ENCODE assay signal across 7 cellular contexts in the genomic region with DNA sequence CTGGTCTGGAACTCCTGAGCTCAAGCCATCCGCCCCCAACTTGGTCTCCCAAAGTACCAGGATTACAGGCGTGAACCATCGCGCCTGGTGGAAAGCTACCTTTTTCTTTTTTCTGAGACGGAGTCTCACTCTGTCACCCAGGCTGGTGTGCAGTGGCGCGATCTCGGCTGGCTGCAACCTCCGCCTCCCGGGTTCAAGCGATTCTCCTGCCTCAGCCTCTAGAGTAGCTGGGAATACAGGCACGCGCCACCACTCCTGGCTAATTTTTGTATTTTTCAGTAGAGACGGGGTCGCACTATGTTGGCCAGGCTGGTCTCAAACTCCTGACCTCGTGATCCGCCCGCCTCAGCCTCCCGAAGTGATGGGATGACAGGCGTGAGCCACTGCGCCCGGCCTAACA. TPM values are rescaled to one million over a fixed set of nuclear protein-coding genes. Genes with fewer than 3 reads are reported as not detected.
DNase-seq lines count a peak whose midpoint lies in the region; TF ChIP-seq lines count a peak whose summit lies in the region.
"Not testable (repeated sequence)": the region's sequence is repeated elsewhere in the genome, so short reads cannot be mapped to it uniquely, and the experiment has no call there.
"Had no signal": no experiment of that assay in that cellular context is flagged by ENCODE, and none has a peak within 500 bp of the region (broad histone marks: within the 10 kb centered on the region; RNA-seq: fewer than 3 reads in every experiment).

No MANE protein-coding gene starts in this region.

- H3K27me3 Mint-ChIP-seq in activated CD4-positive, alpha-beta memory T cell treated with anti-CD3 and anti-CD28 coated beads for 36 hours, result not testable (repeated sequence)

- CTCF ChIA-PET in activated CD4-positive, alpha-beta memory T cell treated with anti-CD3 and anti-CD28 coated beads for 36 hours (lab: Charles Lee), result interaction anchor here (1.0 to 2.6 kb wide), 5 partner anchors 12 to 63 kb away, joined by 3 to 12 read pairs (median 3); no protein-coding TSS in a partner anchor

- 95% methylated on average over 22 of the region's 22 CpGs for whole genome bisulfite sequencing in suprapubic skin

- H3K4me3 ChIP-seq in HL-60 (replicated peaks; ENCODE audit: insufficient read depth, low read length) (peak overlapping the region; percentile 97), iPS-15b (ENCODE audit: low read depth, low read length) (peak overlapping the region; percentile 91), suprapubic skin (peak overlapping the region; percentile 81)

- TF ChIP-seq EP300 in suprapubic skin (IDR thresholded peaks at IDR 0.05), result not testable (repeated sequence)

- peaks cover 13% of the 10 kb centered on the region for H3K36me3 Mint-ChIP-seq in activated CD4-positive, alpha-beta memory T cell treated with anti-CD3 and anti-CD28 coated beads for 36 hours

- H3K4me1 ChIP-seq in iPS-15b (ENCODE audit: control insufficient read depth, insufficient read depth, low read length), result not testable (repeated sequence)
- H3K4me1 ChIP-seq in suprapubic skin, result peaks cover 22% of the 10 kb centered on the region

- not testable (repeated sequence) for H3K27ac Mint-ChIP-seq in activated CD4-positive, alpha-beta memory T cell treated with anti-CD3 and anti-CD28 coated beads for 36 hours

- H3K4me1 Mint-ChIP-seq in activated CD4-positive, alpha-beta memory T cell treated with anti-CD3 and anti-CD28 coated beads for 36 hours (ENCODE audit: low read depth), result peaks cover 14% of the 10 kb centered on the region

- not testable (repeated sequence) for H3K27me3 ChIP-seq in HL-60 (ENCODE audit: insufficient read depth, poor library complexity, severe bottlenecking); iPS-15b (ENCODE audit: control insufficient read depth, insufficient read depth, low read length); suprapubic skin

- POLR2A ChIA-PET in activated CD4-positive, alpha-beta memory T cell treated with anti-CD3 and anti-CD28 coated beads for 36 hours (lab: Charles Lee), result interaction anchor here (1.5 to 2.5 kb wide), 3 partner anchors 16 to 240 kb away, joined by 3 to 14 read pairs (median 12); a partner anchor contains a TSS

- H3K4me3 Mint-ChIP-seq in activated CD4-positive, alpha-beta memory T cell treated with anti-CD3 and anti-CD28 coated beads for 36 hours, result peak overlapping the region; percentile 26

- not testable (repeated sequence) for H3K9ac ChIP-seq in iPS-15b (ENCODE audit: low read depth, low read length)

- not testable (repeated sequence) for TF ChIP-seq CTCF in HL-60 (IDR thresholded peaks at IDR 0.05; ENCODE audit: insufficient read depth, low read length); suprapubic skin (IDR thresholded peaks at IDR 0.05)

- TF ChIP-seq POLR2A in suprapubic skin (IDR thresholded peaks at IDR 0.05), result not testable (repeated sequence)

- H3K9me3 ChIP-seq in iPS-15b (ENCODE audit: control insufficient read depth, insufficient read depth, low read length); suprapubic skin: not testable (repeated sequence)

- H3K27ac ChIP-seq in HL-60 (replicated peaks), result peak overlapping the region; percentile 82
- not testable (repeated sequence) for H3K27ac ChIP-seq in suprapubic skin

- not testable (repeated sequence) for DNase-seq in HL-60 (ENCODE audit: low read depth in 1 of 2, low spot score in 1 of 2); activated CD4-positive, alpha-beta memory T cell treated with anti-CD3 and anti-CD28 coated beads for 36 hours; suprapubic skin (ENCODE audit: low spot score in 2 of 2)

- intact Hi-C loops in activated CD4-positive, alpha-beta memory T cell treated with anti-CD3 and anti-CD28 coated beads for 36 hours (cut with micrococcal nuclease), result loop anchor here (2.0 kb wide), 1 partner anchor 25 kb away; a partner anchor contains a TSS

- H3K36me3 ChIP-seq in iPS-15b (ENCODE audit: control insufficient read depth, insufficient read depth, low read length) (peaks cover 28% of the 10 kb centered on the region), suprapubic skin (peaks cover 33% of the 10 kb centered on the region)

- H3K9me3 Mint-ChIP-seq in activated CD4-positive, alpha-beta memory T cell treated with anti-CD3 and anti-CD28 coated beads for 36 hours, result not testable (repeated sequence)

RNA-seq across cellular contexts. Expression of a gene that starts 1.0 kb away (rescaled TPM):
- total RNA-seq in activated CD4-positive, alpha-beta memory T cell treated with anti-CD3 and anti-CD28 coated beads for 36 hours, result 1 to 10 TPM; 6.6 to 7.0 TPM
- 10 to 100 TPM in 3 of 4 donors, 1 to 10 TPM in 1; 9.7 to 13.7 (median 12.3) TPM for total RNA-seq in suprapubic skin

RNA-seq across cellular contexts. Expression of a gene that starts 9.6 kb away (rescaled TPM):
- not detected for total RNA-seq in activated CD4-positive, alpha-beta memory T cell treated with anti-CD3 and anti-CD28 coated beads for 36 hours
- not detected for total RNA-seq in suprapubic skin
- total RNA-seq: LHCN-M2, sigmoid colon, vagina had no signal

RNA-seq across cellular contexts. Expression of a gene that starts 15.7 kb away (rescaled TPM):
- 100 to 1,000 TPM; 126 to 127 TPM for total RNA-seq in activated CD4-positive, alpha-beta memory T cell treated with anti-CD3 and anti-CD28 coated beads for 36 hours
- total RNA-seq in suprapubic skin, result 100 to 1,000 TPM; 108 to 265 (median 136) TPM

RNA-seq across cellular contexts. Expression of a gene that starts 26.3 kb away (rescaled TPM):
- 10 to 100 TPM; 65.2 to 76.4 TPM for total RNA-seq in activated CD4-positive, alpha-beta memory T cell treated with anti-CD3 and anti-CD28 coated beads for 36 hours
- total RNA-seq in suprapubic skin, result 100 to 1,000 TPM in 2 of 4 donors, 10 to 100 TPM in 2; 94.6 to 206 (median 110) TPM

RNA-seq across cellular contexts. Expression of a gene that starts 30.8 kb away (rescaled TPM):
- 10 to 100 TPM; 17.1 to 17.8 TPM for total RNA-seq in activated CD4-positive, alpha-beta memory T cell treated with anti-CD3 and anti-CD28 coated beads for 36 hours
- total RNA-seq in suprapubic skin, result 10 to 100 TPM in 3 of 4 donors, 1 to 10 TPM in 1; 9.8 to 21.9 (median 17.2) TPM
